23 cellular contexts compared by ENCODE assay signal in genomic region chr7:26117970-26118369, GRCh38.
"Had no signal": no experiment of that assay in that cellular context is flagged by ENCODE, and none has a peak within 500 bp of the region (broad histone marks: within the 10 kb centered on the region; RNA-seq: fewer than 3 reads in every experiment).

No MANE protein-coding gene starts in this region.

- DNase-seq: natural killer cell; occipital lobe; ovary; posterior cingulate gyrus; psoas muscle; right cardiac atrium; right lobe of liver; sigmoid colon; small intestine; stimulated activated CD4-positive, alpha-beta T cell treated with anti-CD3 and anti-CD28 coated beads, Interleukin-15, amount 100 ng/mL, for 24 hours; stimulated activated CD4-positive, alpha-beta T cell treated with anti-CD3 and anti-CD28 coated beads, Interleukin-2, amount 100 ng/mL, for 24 hours; stimulated activated CD4-positive, alpha-beta T cell treated with anti-CD3 and anti-CD28 coated beads, Interleukin-2, amount 100 ng/mL, for 48 hours; stimulated activated CD4-positive, alpha-beta T cell treated with anti-CD3 and anti-CD28 coated beads, Interleukin-4, amount 100 ng/mL, for 24 hours; stimulated activated naive B cell treated with anti-CD40 and anti-IgM and Interleukin-4, amounts not matched to agents 10 μg/mL and 1 μg/mL and 100 μg/mL, for 72 hours; stomach; thyroid gland; trophoblast cell; upper lobe of left lung had no signal

- H3K27ac ChIP-seq: neural progenitor cell, ovary, parathyroid adenoma, psoas muscle, right lobe of liver, sigmoid colon, stomach, thoracic aorta, thyroid gland, tibial nerve, upper lobe of left lung, vagina had no signal

- H3K79me2 ChIP-seq: parathyroid adenoma had no signal

- H2AFZ ChIP-seq: parathyroid adenoma had no signal

- H3K4me2 ChIP-seq: neural progenitor cell had no signal

- H3K27me3 ChIP-seq: neural progenitor cell, ovary, right lobe of liver, thyroid gland, tibial nerve, upper lobe of left lung, vagina had no signal

- H3K4me3 ChIP-seq: neural progenitor cell, ovary, psoas muscle, right lobe of liver, sigmoid colon, stomach, thoracic aorta, thyroid gland, tibial nerve, upper lobe of left lung, vagina had no signal

- H3K9ac ChIP-seq: neural progenitor cell, parathyroid adenoma had no signal

- H3K9me3 ChIP-seq: ovary, psoas muscle, right lobe of liver, sigmoid colon, stomach, thoracic aorta, thyroid gland, tibial nerve, upper lobe of left lung, vagina had no signal

- FAIRE-seq: small intestine had no signal

- H3K36me3 ChIP-seq: neural progenitor cell, ovary, right lobe of liver, sigmoid colon, stomach, thoracic aorta, thyroid gland, tibial nerve, upper lobe of left lung, vagina had no signal

- ATAC-seq: psoas muscle; right cardiac atrium; right lobe of liver; stimulated activated naive B cell treated with anti-CD40 and anti-IgM and Interleukin-4, amounts not matched to agents 10 μg/mL and 1 μg/mL and 100 μg/mL, for 72 hours had no signal

- H3K4me1 ChIP-seq: parathyroid adenoma, psoas muscle, right lobe of liver, sigmoid colon, stomach, thyroid gland, tibial nerve, upper lobe of left lung, vagina had no signal
